In the genomic region with DNA sequence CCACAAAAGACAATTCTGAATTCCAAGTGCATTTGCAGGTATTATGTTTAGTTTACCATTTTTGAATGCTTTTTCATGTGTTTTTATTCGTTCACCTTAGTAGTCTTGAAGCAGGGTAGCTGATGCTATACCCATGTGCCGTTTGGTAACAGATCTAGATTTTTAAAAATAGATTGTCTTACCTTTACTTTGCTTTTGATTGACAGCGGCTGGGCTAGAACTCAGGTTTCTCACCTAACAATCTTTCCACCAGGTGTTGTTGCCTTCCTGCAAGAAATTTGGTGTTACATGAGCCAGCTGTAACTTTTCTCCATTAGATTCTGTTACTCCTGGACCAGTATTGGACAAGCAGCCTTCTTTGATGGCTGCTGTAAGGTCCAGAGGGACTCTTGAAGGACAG, we compare ENCODE assay signal across 10 cellular contexts. TPM values are rescaled to one million over a fixed set of nuclear protein-coding genes. Genes with fewer than 3 reads are reported as not detected.
DNase-seq lines count a peak whose midpoint lies in the region; ATAC-seq, FAIRE-seq and TF ChIP-seq lines count a peak whose summit lies in the region.
"Had no signal": no experiment of that assay in that cellular context is flagged by ENCODE, and none has a peak within 500 bp of the region (broad histone marks: within the 10 kb centered on the region; RNA-seq: fewer than 3 reads in every experiment).

No MANE protein-coding gene starts in this region.

- H3K9ac ChIP-seq in KMS-11: no peak overlapping the region
- H3K9ac ChIP-seq in GM12878 (ENCODE audit: control insufficient read depth, insufficient read depth, low read length): no peak overlapping the region
- no peak overlapping the region for H3K9ac ChIP-seq in neural progenitor cell

- no peak for TF ChIP-seq EP300 in GM12878 (IDR thresholded peaks at IDR 0.05; ENCODE audit: borderline replicate concordance in 1 of 2, control insufficient read depth in 1 of 2, low read depth in 2 of 2, low read length in 2 of 2)

- in situ Hi-C loops in GM12878 (cut with MboI): loop anchor here (25.0 kb wide), 1 partner anchor 392 kb away; the partner anchor contains the start of gene CYB561

- BruUV-seq in GM12878 (replicated peaks; lab: Mats Ljungman, UMichigan): no TSS peak

- no peaks in the 10 kb centered on the region for H3K27me3 ChIP-seq in CD8-positive, alpha-beta T cell (ENCODE audit: insufficient read depth, low read length)
- H3K27me3 ChIP-seq in KMS-11 (ENCODE audit: insufficient read depth, low read depth): no peaks in the 10 kb centered on the region
- H3K27me3 ChIP-seq in GM12878 (replicated peaks in 1 of 2; ENCODE audit: control insufficient read depth in 2 of 2, insufficient read depth in 2 of 2, low read length in 1 of 2): no peaks in the 10 kb centered on the region
- no peaks in the 10 kb centered on the region for H3K27me3 ChIP-seq in neural progenitor cell

- peaks cover 76% of the 10 kb centered on the region for H3K4me1 Mint-ChIP-seq in CD8-positive, alpha-beta T cell (ENCODE audit: low read depth)
- peaks cover 22% of the 10 kb centered on the region for H3K4me1 Mint-ChIP-seq in neural progenitor cell

- no peak for ATAC-seq in CD8-positive, alpha-beta T cell
- ATAC-seq in GM12878 (no peak), HG03342 (IDR thresholded peaks at IDR 0.05; ENCODE audit: unreplicated experiment) (no peak)

- H3K4me3 ChIP-seq in CD8-positive, alpha-beta T cell (ENCODE audit: low read depth, low read length): no peak overlapping the region
- H3K4me3 ChIP-seq in KMS-11 (IDR thresholded peaks at IDR 0.05; ENCODE audit: insufficient read depth, low read depth, low read length): no peak overlapping the region
- H3K4me3 ChIP-seq in GM12878: peak overlapping the region; percentile 83; the same call in 1 of the 2 replicates
- peak overlapping the region; percentile 78 for H3K4me3 ChIP-seq in neural progenitor cell

- POLR2A ChIA-PET in CD8-positive, alpha-beta T cell (lab: Charles Lee): interaction anchor here (1.3 to 6.9 kb wide), 3 partner anchors 11 to 192 kb away, joined by 3 to 75 read pairs (median 6); partner anchors contain the start of genes CCDC47, DDX42, ICAM2 and SMARCD2
- POLR2A ChIA-PET in GM12878 (lab: Charles Lee): interaction anchor here (0.8 to 4.4 kb wide), 7 partner anchors 9 to 132 kb away, joined by 3 to 22 read pairs (median 5); partner anchors contain the start of genes CCDC47 and DDX42

- TF ChIP-seq RAD21 in GM12878 (IDR thresholded peaks at IDR 0.05; ENCODE audit: insufficient read depth, low read depth, low read length): no peak

- H3K36me3 ChIP-seq in CD8-positive, alpha-beta T cell (ENCODE audit: insufficient read depth, low read length): peaks cover 71% of the 10 kb centered on the region
- peaks cover 39% of the 10 kb centered on the region; the same call in 1 of the 2 replicates for H3K36me3 ChIP-seq in KMS-11 (ENCODE audit: insufficient read depth)
- H3K36me3 ChIP-seq in GM12878 (ENCODE audit: control insufficient read depth in 2 of 2, insufficient read depth in 2 of 2, low read length in 1 of 2): peaks cover 29 to 44% of the 10 kb centered on the region in 2 experiments
- peaks cover 5% of the 10 kb centered on the region for H3K36me3 ChIP-seq in neural progenitor cell

- SMC1A ChIA-PET in GM12878 (lab: Charles Lee; ENCODE audit: uncharacterized antibody, unreplicated experiment): interaction anchor here (0.7 to 1.5 kb wide), 8 partner anchors 9 to 217 kb away, joined by 3 to 12 read pairs (median 5); no protein-coding TSS in a partner anchor

- H3K9me3 Mint-ChIP-seq in CD8-positive, alpha-beta T cell: no peaks in the 10 kb centered on the region
- H3K9me3 Mint-ChIP-seq in neural progenitor cell: no peaks in the 10 kb centered on the region

- peak overlapping the region; percentile 100 for H3K4me3 Mint-ChIP-seq in CD8-positive, alpha-beta T cell
- peak overlapping the region; percentile 71 for H3K4me3 Mint-ChIP-seq in neural progenitor cell

- no peaks in the 10 kb centered on the region for H3K27me3 Mint-ChIP-seq in CD8-positive, alpha-beta T cell (ENCODE audit: low read depth)
- H3K27me3 Mint-ChIP-seq in neural progenitor cell (ENCODE audit: insufficient read depth, low read depth): peaks cover 11% of the 10 kb centered on the region

- H3K4me1 ChIP-seq in CD8-positive, alpha-beta T cell (ENCODE audit: insufficient read depth, low read length): peaks cover 60% of the 10 kb centered on the region
- H3K4me1 ChIP-seq in KMS-11 (ENCODE audit: low read depth, poor library complexity, severe bottlenecking): peaks cover 30% of the 10 kb centered on the region
- H3K4me1 ChIP-seq in GM12878 (ENCODE audit: control insufficient read depth, insufficient read depth, low read length): peaks cover 17% of the 10 kb centered on the region
- peaks cover 11% of the 10 kb centered on the region for H3K4me1 ChIP-seq in neural progenitor cell

- H3F3A ChIP-seq in neural progenitor cell (ENCODE audit: low read depth): peaks cover 11% of the 10 kb centered on the region

- peaks cover 48% of the 10 kb centered on the region for H3K79me2 ChIP-seq in KMS-11 (ENCODE audit: insufficient read depth, low read depth)
- peaks cover 48% of the 10 kb centered on the region for H3K79me2 ChIP-seq in GM12878 (ENCODE audit: control insufficient read depth, insufficient read depth, low read length)
- H3K79me2 ChIP-seq in neural progenitor cell (ENCODE audit: low read depth): peaks cover 43% of the 10 kb centered on the region

- H2AFZ ChIP-seq in KMS-11 (ENCODE audit: low read depth) (no peak overlapping the region), GM12878 (ENCODE audit: control insufficient read depth, low read depth, low read length) (no peak overlapping the region), neural progenitor cell (replicated peaks) (no peak overlapping the region)

- H3K4me2 ChIP-seq in KMS-11 (peak overlapping the region; percentile 96), GM12878 (ENCODE audit: control insufficient read depth, insufficient read depth) (peak overlapping the region; percentile 97), neural progenitor cell (peak overlapping the region; percentile 96)

- RAD21 ChIA-PET in GM12878 (lab: Charles Lee; ENCODE audit: unreplicated experiment): interaction anchor here (0.6 to 1.5 kb wide), 6 partner anchors 10 to 131 kb away, joined by 3 to 4 read pairs (median 3); partner anchors contain the start of gene CCDC47

- CTCF ChIA-PET in CD8-positive, alpha-beta T cell (lab: Charles Lee): interaction anchor here (1.1 to 3.6 kb wide), 4 partner anchors 10 to 144 kb away, joined by 3 to 21 read pairs (median 8); no protein-coding TSS in a partner anchor
- CTCF ChIA-PET in GM12878 (lab: Yijun Ruan, JAX): interaction anchor here (0.9 to 2.9 kb wide), 10 partner anchors 8 to 403 kb away, joined by 3 to 19 read pairs (median 4); partner anchors contain the start of genes CCDC47, DDX42 and SMARCD2

- no peak for DNase-seq in CD8-positive, alpha-beta T cell
- DNase-seq in GM12878 (ENCODE audit: low read depth, low spot score): no peak
- no peak for DNase-seq in neural progenitor cell (ENCODE audit: low spot score)
- DNase-seq in mucosa of gallbladder (ENCODE audit: low spot score): no peak
- DNase-seq in OCI-M1 (lab: John Stamatoyannopoulos, UW): no peak
- DNase-seq: hypothalamus, nucleus accumbens, SIG-M5 had no signal

- H3K27ac ChIP-seq in CD8-positive, alpha-beta T cell (ENCODE audit: low read depth, low read length): no peak overlapping the region
- no peak overlapping the region for H3K27ac ChIP-seq in KMS-11
- no peak overlapping the region for H3K27ac ChIP-seq in GM12878 (ENCODE audit: control insufficient read depth, insufficient read depth)
- no peak overlapping the region for H3K27ac ChIP-seq in neural progenitor cell

- WGBS in GM12878 (ENCODE audit: insufficient coverage, insufficient replicate concordance, low lambda C conversion rate, missing lambda C conversion rate): 82% methylated on average over 3 of the region's 3 CpGs

- no peak for TF ChIP-seq CTCF in CD8-positive, alpha-beta T cell (IDR thresholded peaks at IDR 0.05)
- TF ChIP-seq CTCF in KMS-11 (conservative IDR thresholded peaks at IDR 0.05; ENCODE audit: low read depth, low read length) (no peak), GM12878 (IDR thresholded peaks at IDR 0.05 in 2 of 3, conservative IDR thresholded peaks at IDR 0.05 in 1 of 3; ENCODE audit: control insufficient read depth in 2 of 3, extremely low read depth in 1 of 3, insufficient read depth in 1 of 3, low read depth in 3 of 3, low read length in 3 of 3) (no peak), neural progenitor cell (IDR thresholded peaks at IDR 0.05) (no peak)

- intact Hi-C loops in CD8-positive, alpha-beta T cell (cut with DNase I, micrococcal nuclease): loop anchor here in 1 of 2 experiments (5.0 kb wide), 1 partner anchor 678 kb away; the partner anchor contains the start of genes CEP95 and DDX5
- intact Hi-C loops in GM12878 (cut with micrococcal nuclease; ENCODE audit: unreplicated experiment): no loop called here

- H4K20me1 ChIP-seq in KMS-11 (ENCODE audit: insufficient read depth) (no peaks in the 10 kb centered on the region), GM12878 (ENCODE audit: control insufficient read depth, insufficient read depth) (no peaks in the 10 kb centered on the region), neural progenitor cell (ENCODE audit: low read depth) (no peaks in the 10 kb centered on the region)

- H3K27ac Mint-ChIP-seq in CD8-positive, alpha-beta T cell: peak overlapping the region; percentile 65
- H3K27ac Mint-ChIP-seq in neural progenitor cell: no peak overlapping the region

- TF ChIP-seq POLR2A in GM12878 (IDR thresholded peaks at IDR 0.05; ENCODE audit: low read depth, low read length): no peak

- peaks cover 92% of the 10 kb centered on the region for H3K36me3 Mint-ChIP-seq in CD8-positive, alpha-beta T cell
- peaks cover 41% of the 10 kb centered on the region for H3K36me3 Mint-ChIP-seq in neural progenitor cell

- no peak for FAIRE-seq in GM12878 (lab: Jason Lieb, UNC)

- H3K9me3 ChIP-seq in CD8-positive, alpha-beta T cell (ENCODE audit: low read length): no peaks in the 10 kb centered on the region
- H3K9me3 ChIP-seq in GM12878 (replicated peaks; ENCODE audit: control insufficient read depth, insufficient read depth, low read length) (no peaks in the 10 kb centered on the region), neural progenitor cell (ENCODE audit: low read depth) (no peaks in the 10 kb centered on the region)

RNA-seq across cellular contexts. Expression of gene FTSJ3, which starts 1.5 kb away (rescaled TPM):
- total RNA-seq in CD8-positive, alpha-beta T cell: 10 to 100 TPM; 60.0 to 70.3 TPM
- total RNA-seq in GM12878 (2013; cell fraction: nucleolus; rRNA removed): 40.8 and 50.2 TPM in 2 replicates
- total RNA-seq in GM12878 (2014; rRNA removed): 48.9 and 57.5 TPM in 2 replicates
- 46.9 and 47.0 TPM in 2 replicates for total RNA-seq in GM12878 (2014; rRNA removed; fragmentation: Illumina TruSeq; extraction: Trizol)
- total RNA-seq in GM12878 (2021): 46.7 and 54.0 TPM in 2 replicates
- polyA plus RNA-seq in GM12878 (2011; ENCODE audit: low read depth): 24.1 TPM
- 35.9 and 38.4 TPM in 2 replicates for polyA plus RNA-seq in GM12878 (2011; rRNA removed)
- polyA plus RNA-seq in GM12878 (2011; cell fraction: cytosol; rRNA removed): 43.0 and 49.8 TPM in 2 replicates
- 54.7 and 75.9 TPM in 2 replicates for polyA plus RNA-seq in GM12878 (2011; cell fraction: nucleus; rRNA removed)
- 26.0 and 31.1 TPM in 2 replicates for polyA plus RNA-seq in GM12878 (2012)
- polyA plus RNA-seq in GM12878 (2014; fragmentation: Illumina TruSeq; extraction: Trizol): 50.5 and 54.9 TPM in 2 replicates
- polyA plus RNA-seq in GM12878 (2014; fragmentation: Nextera tagmentation; extraction: Ambion mirVana): 10 to 100 TPM; 17.2 to 34.2 TPM
- 42.6 TPM in 2 replicates for polyA plus RNA-seq in GM12878 (2014; rRNA removed)
- 10 to 100 TPM; 71.0 to 79.2 TPM for polyA plus RNA-seq in GM12878 (2016; fragmentation: Nextera tagmentation; extraction: Ambion mirVana)
- 50.1 and 55.0 TPM in 2 replicates for polyA minus RNA-seq in GM12878 (2011; rRNA and poly(A)+ RNA removed)
- 13.6 and 23.1 TPM in 2 replicates for polyA minus RNA-seq in GM12878 (2011; cell fraction: cytosol; rRNA and poly(A)+ RNA removed)
- 40.4 and 65.5 TPM in 2 replicates for polyA minus RNA-seq in GM12878 (2011; cell fraction: nucleus; rRNA and poly(A)+ RNA removed)
- 21.8 and 44.3 TPM in 2 replicates for total RNA-seq in neural progenitor cell (ENCODE audit: low replicate concordance)
- total RNA-seq in mucosa of gallbladder: 43.1 TPM

RNA-seq across cellular contexts. Expression of gene PSMC5, which starts 1.7 kb away (rescaled TPM):
- total RNA-seq in CD8-positive, alpha-beta T cell: 10 to 100 TPM; 88.5 to 90.3 TPM
- total RNA-seq in GM12878 (2013; cell fraction: nucleolus; rRNA removed): 22.1 and 23.5 TPM in 2 replicates
- total RNA-seq in GM12878 (2014; rRNA removed) (37.1 and 55.0 TPM in 2 replicates), GM12878 (2014; rRNA removed; fragmentation: Illumina TruSeq; extraction: Trizol) (89.0 and 89.2 TPM in 2 replicates), GM12878 (2021) (124 TPM in 2 replicates), neural progenitor cell (ENCODE audit: low replicate concordance) (49.6 and 69.7 TPM in 2 replicates), mucosa of gallbladder (112 TPM)
- polyA plus RNA-seq in GM12878 (2011; ENCODE audit: low read depth): 126 TPM
- polyA plus RNA-seq in GM12878 (2011; rRNA removed) (119 and 156 TPM in 2 replicates), GM12878 (2014; fragmentation: Illumina TruSeq; extraction: Trizol) (139 TPM in 2 replicates), GM12878 (2014; fragmentation: Nextera tagmentation; extraction: Ambion mirVana) (100 to 1,000 TPM; 115 to 266 TPM), GM12878 (2014; rRNA removed) (164 and 173 TPM in 2 replicates), GM12878 (2016; fragmentation: Nextera tagmentation; extraction: Ambion mirVana) (100 to 1,000 TPM; 212 to 214 TPM)
- 138 and 186 TPM in 2 replicates for polyA plus RNA-seq in GM12878 (2011; cell fraction: cytosol; rRNA removed)
- polyA plus RNA-seq in GM12878 (2011; cell fraction: nucleus; rRNA removed): 164 and 221 TPM in 2 replicates
- polyA plus RNA-seq in GM12878 (2012): 91.7 and 106 TPM in 2 replicates
- 163 and 225 TPM in 2 replicates for polyA minus RNA-seq in GM12878 (2011; rRNA and poly(A)+ RNA removed)
- 43.6 and 75.5 TPM in 2 replicates for polyA minus RNA-seq in GM12878 (2011; cell fraction: cytosol; rRNA and poly(A)+ RNA removed)
- polyA minus RNA-seq in GM12878 (2011; cell fraction: nucleus; rRNA and poly(A)+ RNA removed): 51.3 and 89.6 TPM in 2 replicates

RNA-seq across cellular contexts. Expression of gene SMARCD2, which starts 13.5 kb away (rescaled TPM):
- 100 to 1,000 TPM; 121 TPM for total RNA-seq in CD8-positive, alpha-beta T cell
- 50.6 and 66.0 TPM in 2 replicates for total RNA-seq in GM12878 (2013; cell fraction: nucleolus; rRNA removed)
- total RNA-seq in GM12878 (2014; rRNA removed): 111 and 112 TPM in 2 replicates
- 53.4 and 55.6 TPM in 2 replicates for total RNA-seq in GM12878 (2014; rRNA removed; fragmentation: Illumina TruSeq; extraction: Trizol)
- 95.3 and 97.9 TPM in 2 replicates for total RNA-seq in GM12878 (2021)
- polyA plus RNA-seq in GM12878 (2011; ENCODE audit: low read depth): 34.4 TPM
- polyA plus RNA-seq in GM12878 (2011; rRNA removed): 33.4 and 78.4 TPM in 2 replicates
- 64.8 and 68.5 TPM in 2 replicates for polyA plus RNA-seq in GM12878 (2011; cell fraction: cytosol; rRNA removed)
- polyA plus RNA-seq in GM12878 (2011; cell fraction: nucleus; rRNA removed): 115 and 124 TPM in 2 replicates
- polyA plus RNA-seq in GM12878 (2012): 58.5 and 59.6 TPM in 2 replicates
- 56.1 and 71.5 TPM in 2 replicates for polyA plus RNA-seq in GM12878 (2014; fragmentation: Illumina TruSeq; extraction: Trizol)
- 1 to 10 TPM; 2.4 to 5.6 TPM for polyA plus RNA-seq in GM12878 (2014; fragmentation: Nextera tagmentation; extraction: Ambion mirVana)
- 72.7 and 80.6 TPM in 2 replicates for polyA plus RNA-seq in GM12878 (2014; rRNA removed)
- 10 to 100 TPM; 13.7 to 47.8 TPM for polyA plus RNA-seq in GM12878 (2016; fragmentation: Nextera tagmentation; extraction: Ambion mirVana)
- polyA minus RNA-seq in GM12878 (2011; rRNA and poly(A)+ RNA removed): 70.7 and 72.3 TPM in 2 replicates
- 20.0 and 38.9 TPM in 2 replicates for polyA minus RNA-seq in GM12878 (2011; cell fraction: cytosol; rRNA and poly(A)+ RNA removed)
- polyA minus RNA-seq in GM12878 (2011; cell fraction: nucleus; rRNA and poly(A)+ RNA removed): 44.1 and 77.4 TPM in 2 replicates
- 80.7 and 100 TPM in 2 replicates for total RNA-seq in neural progenitor cell (ENCODE audit: low replicate concordance)
- 84.7 TPM for total RNA-seq in mucosa of gallbladder

RNA-seq across cellular contexts. Expression of gene CSH2, which starts 44.5 kb away (rescaled TPM):
- not detected for total RNA-seq in CD8-positive, alpha-beta T cell
- total RNA-seq in GM12878 (2013; cell fraction: nucleolus; rRNA removed): not detected in 2 replicates
- total RNA-seq in GM12878 (2014; rRNA removed) (not detected in 2 replicates), GM12878 (2014; rRNA removed; fragmentation: Illumina TruSeq; extraction: Trizol) (not detected in 2 replicates), GM12878 (2021) (not detected in 2 replicates), neural progenitor cell (ENCODE audit: low replicate concordance) (not detected in 2 replicates), mucosa of gallbladder (not detected)
- not detected for polyA plus RNA-seq in GM12878 (2011; ENCODE audit: low read depth)
- polyA plus RNA-seq in GM12878 (2011; rRNA removed) (not detected in 2 replicates), GM12878 (2014; fragmentation: Illumina TruSeq; extraction: Trizol) (not detected in 2 replicates), GM12878 (2014; fragmentation: Nextera tagmentation; extraction: Ambion mirVana) (not detected), GM12878 (2014; rRNA removed) (not detected in 2 replicates), GM12878 (2016; fragmentation: Nextera tagmentation; extraction: Ambion mirVana) (not detected)
- polyA plus RNA-seq in GM12878 (2011; cell fraction: cytosol; rRNA removed): not detected in 2 replicates
- polyA plus RNA-seq in GM12878 (2011; cell fraction: nucleus; rRNA removed): not detected in 2 replicates
- polyA plus RNA-seq in GM12878 (2012): not detected in 2 replicates
- not detected in 2 replicates for polyA minus RNA-seq in GM12878 (2011; rRNA and poly(A)+ RNA removed)
- polyA minus RNA-seq in GM12878 (2011; cell fraction: cytosol; rRNA and poly(A)+ RNA removed): not detected in 2 replicates
- not detected in 2 replicates for polyA minus RNA-seq in GM12878 (2011; cell fraction: nucleus; rRNA and poly(A)+ RNA removed)

RNA-seq across cellular contexts. Expression of gene GH2, which starts 52.8 kb away (rescaled TPM):
- not detected for total RNA-seq in CD8-positive, alpha-beta T cell
- total RNA-seq in GM12878 (2013; cell fraction: nucleolus; rRNA removed): not detected in 2 replicates
- total RNA-seq in GM12878 (2014; rRNA removed) (not detected in 2 replicates), GM12878 (2014; rRNA removed; fragmentation: Illumina TruSeq; extraction: Trizol) (not detected in 2 replicates), GM12878 (2021) (not detected in 2 replicates), neural progenitor cell (ENCODE audit: low replicate concordance) (not detected in 2 replicates), mucosa of gallbladder (not detected)
- polyA plus RNA-seq in GM12878 (2011; ENCODE audit: low read depth): not detected
- polyA plus RNA-seq in GM12878 (2011; rRNA removed) (not detected in 2 replicates), GM12878 (2014; fragmentation: Illumina TruSeq; extraction: Trizol) (not detected in 2 replicates), GM12878 (2014; fragmentation: Nextera tagmentation; extraction: Ambion mirVana) (not detected), GM12878 (2014; rRNA removed) (not detected in 2 replicates), GM12878 (2016; fragmentation: Nextera tagmentation; extraction: Ambion mirVana) (not detected)
- polyA plus RNA-seq in GM12878 (2011; cell fraction: cytosol; rRNA removed): not detected in 2 replicates
- not detected in 2 replicates for polyA plus RNA-seq in GM12878 (2011; cell fraction: nucleus; rRNA removed)
- not detected in 2 replicates for polyA plus RNA-seq in GM12878 (2012)
- not detected in 2 replicates for polyA minus RNA-seq in GM12878 (2011; rRNA and poly(A)+ RNA removed)
- polyA minus RNA-seq in GM12878 (2011; cell fraction: cytosol; rRNA and poly(A)+ RNA removed): not detected in 2 replicates
- polyA minus RNA-seq in GM12878 (2011; cell fraction: nucleus; rRNA and poly(A)+ RNA removed): not detected in 2 replicates

Comparison
In these comparisons a context has a peak if more than half of its experiments do, and no peak if none do; other contexts are left out.
1. H3K4me3 ChIP-seq: peak in GM12878 (single experiment) and neural progenitor cell (single experiment); none in CD8-positive, alpha-beta T cell (single experiment) and KMS-11 (single experiment).
2. Peak in every context shown above with its lines, with median percentiles within 50 percentile points of each other: H3K4me2 ChIP-seq.